19 cellular contexts compared by ENCODE assay signal in the genomic region with DNA sequence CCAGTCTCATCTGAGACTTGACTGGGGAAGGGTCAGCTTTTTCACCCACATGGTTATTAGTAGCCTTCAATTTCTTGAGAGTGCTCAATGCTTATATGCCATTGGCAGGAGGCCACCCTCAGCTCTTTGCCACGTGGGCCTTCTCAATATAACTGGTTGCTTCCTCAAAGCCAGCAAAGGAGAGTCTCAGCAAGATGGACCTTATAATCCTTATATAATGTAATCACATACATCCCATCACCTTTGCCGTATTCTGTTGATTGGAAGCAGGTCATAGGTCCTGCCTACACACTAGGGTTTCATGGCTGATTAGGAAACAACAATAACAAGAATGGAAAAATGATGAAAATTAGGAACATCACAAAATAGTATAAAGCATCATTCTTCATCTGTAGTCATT. TPM values are rescaled to one million over a fixed set of nuclear protein-coding genes. Genes with fewer than 3 reads are reported as not detected.
A peak's percentile ranks its signal among the peaks of the same experiment; 100 is the strongest.
DNase-seq lines count a peak whose midpoint lies in the region; ATAC-seq and TF ChIP-seq lines count a peak whose summit lies in the region.
"Had no signal": no experiment of that assay in that cellular context is flagged by ENCODE, and none has a peak within 500 bp of the region (broad histone marks: within the 10 kb centered on the region; RNA-seq: fewer than 3 reads in every experiment).

No MANE protein-coding gene starts in this region.

- no peaks in the 10 kb centered on the region for H3K27me3 ChIP-seq in neuronal stem cell (ENCODE audit: control insufficient read depth in 3 of 3, insufficient read depth in 3 of 3, low read depth in 1 of 3, low read length in 3 of 3)

- H3K14ac ChIP-seq in neuronal stem cell (ENCODE audit: low read length) = no peak overlapping the region

- H3K27ac ChIP-seq in 22Rv1 = peak overlapping the region; percentile 54
- H3K27ac ChIP-seq in SK-N-MC = peak overlapping the region; percentile 89
- no peak overlapping the region for H3K27ac ChIP-seq in neuronal stem cell (replicated peaks; ENCODE audit: low read length)
- H3K27ac ChIP-seq in temporal lobe (ENCODE audit: low read depth, low read length) = peak overlapping the region; percentile 64

- no peak overlapping the region for H2BK120ac ChIP-seq in neuronal stem cell (ENCODE audit: low read depth, low read length)

- no peak overlapping the region for H3K23ac ChIP-seq in neuronal stem cell (ENCODE audit: low read depth, low read length, poor library complexity)

- H3K79me1 ChIP-seq in neuronal stem cell (ENCODE audit: low read depth, low read length) = no peaks in the 10 kb centered on the region

- H3K4me3 ChIP-seq in SK-N-MC = no peak overlapping the region
- H3K4me3 ChIP-seq in neuronal stem cell (ENCODE audit: low read length in 2 of 2) = no peak overlapping the region

- H3K4me2 ChIP-seq in neuronal stem cell (ENCODE audit: insufficient read depth, low read length, poor library complexity, severe bottlenecking) = no peak overlapping the region

- no peak for ATAC-seq in GM21423 (IDR thresholded peaks at IDR 0.05; ENCODE audit: unreplicated experiment)

- H4K8ac ChIP-seq in neuronal stem cell (ENCODE audit: low read depth, low read length) = no peak overlapping the region

- no peak overlapping the region for H2AFZ ChIP-seq in neuronal stem cell (ENCODE audit: low read length)

- H4K91ac ChIP-seq in neuronal stem cell (ENCODE audit: low read depth, low read length, poor library complexity) = no peak overlapping the region

- peaks cover 0 to 2% of the 10 kb centered on the region in 2 donors for H3K4me1 ChIP-seq in neuronal stem cell (ENCODE audit: control insufficient read depth in 2 of 2, insufficient read depth in 1 of 2, low read depth in 1 of 2, low read length in 2 of 2)

- H2BK5ac ChIP-seq in neuronal stem cell (ENCODE audit: low read length) = no peak overlapping the region

- TF ChIP-seq CTCF in 22Rv1 (IDR thresholded peaks at IDR 0.05) = no peak

- H3K18ac ChIP-seq in neuronal stem cell (ENCODE audit: low read length) = no peak overlapping the region

- DNase-seq in SK-N-MC (ENCODE audit: low read depth, low spot score) = no peak
- DNase-seq in neuronal stem cell (ENCODE audit: low spot score) = no peak
- no peak for DNase-seq in activated CD8-positive, alpha-beta memory T cell treated with anti-CD3 and anti-CD28 coated beads, Interleukin-2, amount 50 U/mL, for 48 hours
- DNase-seq in NCI-H1694 (lab: John Stamatoyannopoulos, UW) = no peak
- DNase-seq: CD4-positive, alpha-beta T cell; COR-L47; DMS79; Karpas-422; MV-4-11; NCI-H1105 treated with DMSO at 0.1 percent for 48 hours; NCI-H2081; NCI-H2171 treated with DMSO at 0.1 percent for 48 hours; NCI-H524 treated with DMSO at 0.1 percent for 48 hours; NCI-H82; OCI-M1 had no signal

- H2BK15ac ChIP-seq in neuronal stem cell (ENCODE audit: low read length) = peak overlapping the region; percentile 38

- H2AK5ac ChIP-seq in neuronal stem cell (ENCODE audit: low read depth, low read length) = no peak overlapping the region

- no peaks in the 10 kb centered on the region for H3K9me3 ChIP-seq in SK-N-MC (ENCODE audit: low read depth, low read length)
- H3K9me3 ChIP-seq in neuronal stem cell (replicated peaks in 1 of 2; ENCODE audit: control insufficient read depth in 2 of 2, insufficient read depth in 1 of 2, low read depth in 1 of 2, low read length in 2 of 2) = peaks cover 2 to 11% of the 10 kb centered on the region in 2 donors

- H2BK12ac ChIP-seq in neuronal stem cell (ENCODE audit: low read length) = no peak overlapping the region

- H3K4ac ChIP-seq in neuronal stem cell (ENCODE audit: low read length) = no peak overlapping the region

- H3K9ac ChIP-seq in SK-N-MC (ENCODE audit: insufficient read length) = no peak overlapping the region
- no peak overlapping the region for H3K9ac ChIP-seq in neuronal stem cell (ENCODE audit: low read depth, low read length, poor library complexity)

- peaks cover 62% of the 10 kb centered on the region for H3K36me3 ChIP-seq in SK-N-MC (ENCODE audit: insufficient read depth, low read length)
- peaks cover 0 to 40% of the 10 kb centered on the region in 2 donors for H3K36me3 ChIP-seq in neuronal stem cell (replicated peaks in 1 of 2; ENCODE audit: control insufficient read depth in 2 of 2, insufficient read depth in 2 of 2, low read length in 2 of 2)

- no CpG with 5 or more reads among the region's 2 CpGs for WGBS in neuronal stem cell (ENCODE audit: extremely low coverage in 2 of 2, insufficient read length in 2 of 2, insufficient replicate concordance in 1 of 2), 2 donors

RNA-seq across cellular contexts. Expression of a gene that starts 22.9 kb away (rescaled TPM):
- 58.2 TPM for polyA plus RNA-seq in neuronal stem cell (2013, experiment 1 of 2)
- polyA plus RNA-seq in neuronal stem cell (2013, experiment 2 of 2) = 60.1 TPM
- 21.1 TPM for total RNA-seq in temporal lobe

RNA-seq across cellular contexts. Expression of a gene that starts 36.9 kb away (rescaled TPM):
- 13.7 TPM for polyA plus RNA-seq in neuronal stem cell (2013, experiment 1 of 2)
- polyA plus RNA-seq in neuronal stem cell (2013, experiment 2 of 2) = 14.1 TPM
- total RNA-seq in temporal lobe = 16.7 TPM
- polyA plus RNA-seq: IgD-negative memory B cell had no signal
